Comparison of ENCODE assay signal across 15 cellular contexts in the genomic region with DNA sequence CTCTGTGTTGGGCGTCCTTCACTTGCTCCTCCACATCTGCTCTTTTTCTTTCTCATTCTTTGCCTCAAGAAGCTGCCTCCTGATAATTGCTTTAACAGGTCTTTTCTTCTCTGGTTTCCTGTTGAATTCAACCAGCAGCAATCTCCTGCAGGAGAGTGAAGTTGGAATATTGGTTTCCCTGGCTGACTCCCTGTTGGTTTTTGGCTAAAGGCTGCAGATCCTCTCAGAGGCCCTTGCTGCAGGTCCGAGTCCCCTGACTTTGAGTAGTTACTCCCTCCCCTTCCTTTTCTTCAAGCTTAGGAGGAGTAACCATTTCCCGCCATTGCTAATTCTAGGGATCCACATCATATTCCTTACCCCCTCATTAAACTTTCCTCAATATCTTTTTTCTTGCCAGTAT. TPM values are rescaled to one million over a fixed set of nuclear protein-coding genes. Genes with fewer than 3 reads are reported as not detected.
DNase-seq lines count a peak whose midpoint lies in the region; TF ChIP-seq lines count a peak whose summit lies in the region.
"Had no signal": no experiment of that assay in that cellular context is flagged by ENCODE, and none has a peak within 500 bp of the region (broad histone marks: within the 10 kb centered on the region; RNA-seq: fewer than 3 reads in every experiment).

No MANE protein-coding gene starts in this region.

- H3K9me3 ChIP-seq in HUES6 (ENCODE audit: control insufficient read depth, insufficient read depth, low read depth, low read length) (no peaks in the 10 kb centered on the region), iPS DF 6.9 (ENCODE audit: control insufficient read depth, insufficient read depth, low read length) (no peaks in the 10 kb centered on the region), skeletal muscle tissue (ENCODE audit: control insufficient read depth in 3 of 3, low read length in 3 of 3) (no peaks in the 10 kb centered on the region), thyroid gland (no peaks in the 10 kb centered on the region)
- H3K9me3 ChIP-seq: MG63 had no signal

- H3K27me3 ChIP-seq in HUES6 (ENCODE audit: control insufficient read depth, insufficient read depth, low read length) (no peaks in the 10 kb centered on the region), iPS DF 6.9 (ENCODE audit: control insufficient read depth, insufficient read depth, low read length) (no peaks in the 10 kb centered on the region), skeletal muscle tissue (ENCODE audit: control insufficient read depth in 3 of 3, insufficient read depth in 3 of 3, low read length in 3 of 3) (no peaks in the 10 kb centered on the region), thyroid gland (no peaks in the 10 kb centered on the region)
- H3K27me3 ChIP-seq: MG63 had no signal

- H3K27ac ChIP-seq in HUES6 (ENCODE audit: low read depth, low read length) (0 out of 2 replicates have a peak overlapping the region, but pooled peaks have one; percentile 4), iPS DF 6.9 (ENCODE audit: low read length) (no peak overlapping the region), skeletal muscle tissue (ENCODE audit: low read depth, low read length) (no peak overlapping the region), thyroid gland (no peak overlapping the region)

- intact Hi-C loops in thyroid gland (cut with DNase I), result no loop called here

- H3K36me3 ChIP-seq in HUES6 (ENCODE audit: control insufficient read depth, insufficient read depth, low read length) (no peaks in the 10 kb centered on the region), iPS DF 6.9 (ENCODE audit: control insufficient read depth, insufficient read depth, low read length) (no peaks in the 10 kb centered on the region), skeletal muscle tissue (ENCODE audit: control insufficient read depth in 3 of 3, insufficient read depth in 3 of 3, low read length in 3 of 3) (no peaks in the 10 kb centered on the region), thyroid gland (no peaks in the 10 kb centered on the region)
- H3K36me3 ChIP-seq: MG63 had no signal

- TF ChIP-seq POLR2A in thyroid gland (IDR thresholded peaks at IDR 0.05), result no peak

- H3K9ac ChIP-seq in HUES6 (ENCODE audit: low read length) (no peak overlapping the region), skeletal muscle tissue (ENCODE audit: low read depth in 1 of 3, low read length in 3 of 3) (peak overlapping the region in 1 of 3 donors; percentile 10)

- in situ Hi-C loops in KBM-7 (cut with MboI; ENCODE audit: low pct_unique_long_range_greater_than_20kb, low sequenced_read_pairs), result no loop called here

- WGBS in iPS DF 6.9 (ENCODE audit: insufficient coverage, insufficient read length), result no CpG with 5 or more reads among the region's 3 CpGs
- 66 to 84% methylated on average over 3 of the region's 3 CpGs for WGBS in thyroid gland, 2 donors

- DNase-seq in RPMI7951 (ENCODE audit: low read depth) (peak; percentile 30), iPS DF 6.9 (ENCODE audit: low read depth, low spot score) (peak; percentile 25), KBM-7 (no peak), thyroid gland (no peak), ecto neural progenitor cell (ENCODE audit: low spot score) (no peak)
- DNase-seq: COR-L47, KG1, MG63, NCI-H187 treated with DMSO at 0.1 percent for 48 hours, NCI-H2171 treated with DMSO at 0.1 percent for 48 hours, NCI-H510A, SIG-M5 had no signal

- no peak for TF ChIP-seq CTCF in thyroid gland (IDR thresholded peaks at IDR 0.05)

- H3K4me1 ChIP-seq in HUES6 (ENCODE audit: control insufficient read depth, insufficient read depth, low read length), result peaks cover 7% of the 10 kb centered on the region
- no peaks in the 10 kb centered on the region; the same call in 1 of the 2 replicates for H3K4me1 ChIP-seq in iPS DF 6.9 (ENCODE audit: control insufficient read depth, insufficient read depth, low read length)
- H3K4me1 ChIP-seq in skeletal muscle tissue (ENCODE audit: control insufficient read depth in 3 of 3, insufficient read depth in 3 of 3, low read length in 3 of 3), result peaks cover 3 to 21% (median 8%) of the 10 kb centered on the region in 3 donors
- H3K4me1 ChIP-seq in thyroid gland, result no peaks in the 10 kb centered on the region

- no peak overlapping the region for H3K4me3 ChIP-seq in HUES6 (ENCODE audit: low read depth, low read length)
- H3K4me3 ChIP-seq in iPS DF 6.9 (ENCODE audit: low read length), result no peak overlapping the region
- H3K4me3 ChIP-seq in skeletal muscle tissue (ENCODE audit: low read length in 3 of 3), result peak overlapping the region in 2 of 3 donors; percentile 16 to 36
- H3K4me3 ChIP-seq in thyroid gland (replicated peaks in 1 of 3), result no peak overlapping the region
- H3K4me3 ChIP-seq: MG63 had no signal

RNA-seq across cellular contexts. Expression of gene TP63, which starts 4.2 kb away (rescaled TPM):
- total RNA-seq in RPMI7951 (2014; rRNA removed; shearing (Covaris generic)), result 16.7 and 22.3 TPM in 2 replicates
- total RNA-seq in skeletal muscle tissue (7.8 TPM), thyroid gland (1 to 10 TPM in 2 of 4 donors, not detected in 2; 1.2 to 1.3 TPM)
- total RNA-seq: HT-29 had no signal

Comparison
In these comparisons a context has a peak if more than half of its experiments do, and no peak if none do; other contexts are left out.
1. H3K4me3 ChIP-seq: peak in skeletal muscle tissue (2 of 3); none in HUES6 (single experiment), iPS DF 6.9 (single experiment) and thyroid gland (0 of 3).
2. DNase-seq: peak in RPMI7951 (single experiment) and iPS DF 6.9 (single experiment); none in KBM-7 (single experiment), thyroid gland (0 of 2) and ecto neural progenitor cell (single experiment).